ENCODE assay signal across 14 cellular contexts in genomic region chr7:137760111-137760510, GRCh38.
A peak's percentile ranks its signal among the peaks of the same experiment; 100 is the strongest.
DNase-seq lines count a peak whose midpoint lies in the region; ATAC-seq and TF ChIP-seq lines count a peak whose summit lies in the region.
"Had no signal": no experiment of that assay in that cellular context is flagged by ENCODE, and none has a peak within 500 bp of the region (broad histone marks: within the 10 kb centered on the region; RNA-seq: fewer than 3 reads in every experiment).

No MANE protein-coding gene starts in this region.

- no peaks in the 10 kb centered on the region for H3K36me3 ChIP-seq in BE2C
- H3K36me3 ChIP-seq in PC-9 (ENCODE audit: low read depth): no peaks in the 10 kb centered on the region

- ATAC-seq in left colon: no peak
- ATAC-seq: left ventricle myocardium superior; natural killer cell treated with Interleukin-12 subunit alpha and Interleukin-12 subunit beta and Interleukin-15 and Interleukin-18, amount 100 ng/mL, for 72 hours; stimulated activated memory B cell treated with anti-CD40 and anti-IgM and Interleukin-4, amounts not matched to agents 10 μg/mL and 1 μg/mL and 100 μg/mL, for 72 hours had no signal

- no peak overlapping the region for H3K27ac Mint-ChIP-seq in osteocyte (ENCODE audit: unreplicated experiment)
- H3K27ac Mint-ChIP-seq: natural killer cell treated with Interleukin-12 subunit alpha and Interleukin-12 subunit beta and Interleukin-15 and Interleukin-18, amount 100 ng/mL, for 72 hours; stimulated activated memory B cell treated with anti-CD40 and anti-IgM and Interleukin-4, amounts not matched to agents 10 μg/mL and 1 μg/mL and 100 μg/mL, for 72 hours had no signal

- H3K27me3 Mint-ChIP-seq in osteocyte (ENCODE audit: unreplicated experiment): no peaks in the 10 kb centered on the region
- H3K27me3 Mint-ChIP-seq: stimulated activated memory B cell treated with anti-CD40 and anti-IgM and Interleukin-4, amounts not matched to agents 10 μg/mL and 1 μg/mL and 100 μg/mL, for 72 hours had no signal

- no TSS peak for BruUV-seq in PC-9 (replicated peaks; lab: Mats Ljungman, UMichigan)

- H3K9me3 ChIP-seq in BE2C (no peaks in the 10 kb centered on the region), PC-9 (ENCODE audit: insufficient read depth, low read depth) (no peaks in the 10 kb centered on the region)

- no peaks in the 10 kb centered on the region for H3K27me3 ChIP-seq in BE2C
- H3K27me3 ChIP-seq in PC-9 (ENCODE audit: insufficient read depth, low read depth): peaks cover 90% of the 10 kb centered on the region

- no peaks in the 10 kb centered on the region for H3F3A ChIP-seq in PC-9 (ENCODE audit: insufficient read depth, low read depth)

- H3K4me1 ChIP-seq in BE2C: peaks cover 12% of the 10 kb centered on the region
- H3K4me1 ChIP-seq in PC-9 (replicated peaks; ENCODE audit: insufficient read depth): no peaks in the 10 kb centered on the region

- H3K36me3 Mint-ChIP-seq in osteocyte (ENCODE audit: unreplicated experiment): peaks cover 2% of the 10 kb centered on the region
- H3K36me3 Mint-ChIP-seq: natural killer cell treated with Interleukin-12 subunit alpha and Interleukin-12 subunit beta and Interleukin-15 and Interleukin-18, amount 100 ng/mL, for 72 hours; stimulated activated memory B cell treated with anti-CD40 and anti-IgM and Interleukin-4, amounts not matched to agents 10 μg/mL and 1 μg/mL and 100 μg/mL, for 72 hours had no signal

- POLR2A ChIA-PET in PC-9 (lab: Charles Lee; ENCODE audit: unreplicated experiment): no interaction called here

- no peaks in the 10 kb centered on the region for H3K4me1 Mint-ChIP-seq in osteocyte (ENCODE audit: unreplicated experiment)
- H3K4me1 Mint-ChIP-seq: stimulated activated memory B cell treated with anti-CD40 and anti-IgM and Interleukin-4, amounts not matched to agents 10 μg/mL and 1 μg/mL and 100 μg/mL, for 72 hours had no signal

- H3K9me3 Mint-ChIP-seq in osteocyte (ENCODE audit: unreplicated experiment): no peaks in the 10 kb centered on the region

- no peaks in the 10 kb centered on the region for H3K9me2 ChIP-seq in PC-9 (ENCODE audit: insufficient read depth)

- H3K79me2 ChIP-seq in PC-9 (ENCODE audit: low read depth): no peaks in the 10 kb centered on the region

- no peak overlapping the region for H2AFZ ChIP-seq in PC-9

- no peak overlapping the region for H3K4me2 ChIP-seq in PC-9

- no peaks in the 10 kb centered on the region for H4K20me1 ChIP-seq in PC-9 (ENCODE audit: insufficient read depth)

- intact Hi-C loops in PC-9 (cut with micrococcal nuclease; ENCODE audit: unreplicated experiment) (no loop called here), left colon (cut with DNase I, micrococcal nuclease) (no loop called here)

- CTCF ChIA-PET in PC-9 (lab: Charles Lee): no interaction called here

- peak overlapping the region; percentile 31 for H3K4me3 ChIP-seq in BE2C (ENCODE audit: low read depth, low read length)
- no peak overlapping the region for H3K4me3 ChIP-seq in PC-9

- no peak overlapping the region for H3K27ac ChIP-seq in PC-9

- no peak overlapping the region for H3K4me3 Mint-ChIP-seq in osteocyte (ENCODE audit: unreplicated experiment)
- H3K4me3 Mint-ChIP-seq: natural killer cell treated with Interleukin-12 subunit alpha and Interleukin-12 subunit beta and Interleukin-15 and Interleukin-18, amount 100 ng/mL, for 72 hours; stimulated activated memory B cell treated with anti-CD40 and anti-IgM and Interleukin-4, amounts not matched to agents 10 μg/mL and 1 μg/mL and 100 μg/mL, for 72 hours had no signal

- no peak for TF ChIP-seq CTCF in BE2C (IDR thresholded peaks at IDR 0.05; ENCODE audit: low read depth, low read length)
- no peak for TF ChIP-seq CTCF in PC-9 (conservative IDR thresholded peaks at IDR 0.05)
- no peak for TF ChIP-seq CTCF in osteocyte (IDR thresholded peaks at IDR 0.05)

- DNase-seq in BE2C (peak; percentile 81), NCI-H1105 (lab: John Stamatoyannopoulos, UW) (peak; percentile 73), amygdala (lab: John Stamatoyannopoulos, UW) (peak in 37 of 56 donors; percentile 6 to 69 (median 17)), hippocampal formation (lab: John Stamatoyannopoulos, UW) (peak; percentile 25 to 58), PC-9 (no peak), left colon (no peak), osteocyte (ENCODE audit: extremely low spot score, unreplicated experiment) (no peak)
- DNase-seq in activated CD4-positive, alpha-beta T cell treated with anti-CD3 and anti-CD28 coated beads for 48 hours: no peak
- DNase-seq: DMS153; left ventricle myocardium superior; NK-92 treated with Interleukin-12 subunit alpha and Interleukin-12 subunit beta, amount 100 ng/mL, for 24 hours; stimulated activated CD4-positive, alpha-beta T cell treated with anti-CD3 and anti-CD28 coated beads, Interleukin-4, amount 100 ng/mL, for 4 hours had no signal

Comparison
In these comparisons a context has a peak if more than half of its experiments do, and no peak if none do; other contexts are left out.
1. DNase-seq: peak in BE2C (single experiment), NCI-H1105 (single experiment), amygdala (37 of 56) and hippocampal formation (2 of 2); none in PC-9 (0 of 2), left colon (0 of 2), activated CD4-positive, alpha-beta T cell treated with anti-CD3 and anti-CD28 coated beads for 48 hours (single experiment) and osteocyte (single experiment).